Comparison of ENCODE assay signal across 12 cellular contexts in the genomic region with DNA sequence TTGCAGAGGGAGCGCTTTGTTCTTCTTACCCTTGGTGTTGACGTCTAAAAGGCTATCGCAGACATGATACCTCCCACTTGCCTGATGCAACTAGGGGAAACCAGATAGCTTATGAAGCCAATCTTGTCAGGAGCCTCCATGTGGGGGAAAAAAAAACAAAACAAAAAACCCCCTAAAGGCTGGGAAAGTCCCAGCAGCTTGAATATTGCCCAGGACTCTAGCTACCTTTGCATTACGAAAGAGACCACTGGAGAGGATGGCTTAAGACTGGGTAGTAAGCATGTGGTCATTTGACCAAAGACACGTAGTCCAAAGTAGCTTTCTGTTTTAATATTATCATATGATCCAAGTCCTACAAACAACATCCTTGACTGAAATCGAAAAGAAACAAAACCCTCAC.
DNase-seq lines count a peak whose midpoint lies in the region; ATAC-seq, FAIRE-seq and TF ChIP-seq lines count a peak whose summit lies in the region.
"Had no signal": no experiment of that assay in that cellular context is flagged by ENCODE, and none has a peak within 500 bp of the region (broad histone marks: within the 10 kb centered on the region; RNA-seq: fewer than 3 reads in every experiment).

No MANE protein-coding gene starts in this region.

- no peak overlapping the region for H3K27ac ChIP-seq in H1 (ENCODE audit: low read depth, low read length)
- no peak overlapping the region for H3K27ac ChIP-seq in spleen
- no peak overlapping the region for H3K27ac ChIP-seq in CD4-positive, alpha-beta T cell (ENCODE audit: low read depth, low read length)

- TF ChIP-seq RAD21 in H1 (IDR thresholded peaks at IDR 0.05 in 1 of 2, conservative IDR thresholded peaks at IDR 0.05 in 1 of 2; ENCODE audit: low read depth in 2 of 2, low read length in 2 of 2): no peak

- no peak overlapping the region for H2BK20ac ChIP-seq in H1 (ENCODE audit: low read length)

- H3K27me3 Mint-ChIP-seq in chondrocyte (ENCODE audit: low read depth) (no peaks in the 10 kb centered on the region), mesothelial cell of epicardium (ENCODE audit: low read depth) (peaks cover 49% of the 10 kb centered on the region)
- H3K27me3 Mint-ChIP-seq in CD4-positive, alpha-beta T cell: no peaks in the 10 kb centered on the region

- no peak overlapping the region for H4K8ac ChIP-seq in H1 (ENCODE audit: extremely low read depth, insufficient read depth, low read length)

- H3K27ac Mint-ChIP-seq in chondrocyte (ENCODE audit: unreplicated experiment) (no peak overlapping the region), mesothelial cell of epicardium (no peak overlapping the region)
- no peak overlapping the region for H3K27ac Mint-ChIP-seq in CD4-positive, alpha-beta T cell

- H2BK15ac ChIP-seq in H1 (ENCODE audit: low read length): 0 out of 2 replicates have a peak overlapping the region, but pooled peaks have one; percentile 18

- H3K36me3 Mint-ChIP-seq in chondrocyte (ENCODE audit: low read depth) (no peaks in the 10 kb centered on the region), mesothelial cell of epicardium (no peaks in the 10 kb centered on the region)
- H3K36me3 Mint-ChIP-seq in CD4-positive, alpha-beta T cell (ENCODE audit: low read depth): no peaks in the 10 kb centered on the region

- DNase-seq in H1 (ENCODE audit: low read depth in 1 of 2, low spot score in 2 of 2) (no peak), spleen (no peak), chondrocyte (ENCODE audit: low spot score) (no peak), mesothelial cell of epicardium (ENCODE audit: low spot score in 2 of 2, unreplicated experiment in 2 of 2) (no peak)
- no peak for DNase-seq in CD4-positive, alpha-beta T cell
- DNase-seq: activated CD4-positive, alpha-beta T cell treated with anti-CD3 and anti-CD28 coated beads for 1 hour; activated naive CD4-positive, alpha-beta T cell treated with Interleukin-2 at 50 U/mL for 16 hours; right cardiac atrium; SHP77 treated with DMSO at 0.1 percent for 48 hours had no signal

- no peak overlapping the region for H3K9ac ChIP-seq in H1 (replicated peaks in 1 of 4; ENCODE audit: extremely low read depth in 1 of 4, low read depth in 3 of 4, low read length in 3 of 4)

- peak overlapping the region; percentile 33; the same call in 1 of the 2 replicates for H2BK12ac ChIP-seq in H1 (ENCODE audit: low read depth, low read length)

- H3K4me1 ChIP-seq in H1 (replicated peaks in 1 of 4; ENCODE audit: control insufficient read depth in 3 of 4, insufficient read depth in 4 of 4, low read length in 3 of 4): peaks cover 3 to 8% (median 6%) of the 10 kb centered on the region in 4 experiments; a peak in 5 of 7 replicates
- no peaks in the 10 kb centered on the region for H3K4me1 ChIP-seq in spleen

- H3K36me3 ChIP-seq in H1 (ENCODE audit: control insufficient read depth in 2 of 4, insufficient read depth in 4 of 4, low read length in 3 of 4): no peaks in the 10 kb centered on the region; a peak in 1 of 8 replicates
- no peaks in the 10 kb centered on the region for H3K36me3 ChIP-seq in spleen

- H4K5ac ChIP-seq in H1 (ENCODE audit: insufficient read length, low read depth, low read length): no peak overlapping the region

- no peaks in the 10 kb centered on the region for H4K20me1 ChIP-seq in H1 (replicated peaks in 1 of 2; ENCODE audit: control insufficient read depth in 1 of 2, insufficient read depth in 2 of 2, low read length in 2 of 2)

- H3K79me2 ChIP-seq in H1 (ENCODE audit: control insufficient read depth in 1 of 2, insufficient read depth in 2 of 2, low read length in 2 of 2): no peaks in the 10 kb centered on the region

- H3K4me1 Mint-ChIP-seq in chondrocyte (ENCODE audit: low read depth) (no peaks in the 10 kb centered on the region), mesothelial cell of epicardium (peaks cover 16% of the 10 kb centered on the region)
- H3K4me1 Mint-ChIP-seq in CD4-positive, alpha-beta T cell (ENCODE audit: low read depth): no peaks in the 10 kb centered on the region

- POLR2A ChIA-PET in H1 (lab: Charles Lee; ENCODE audit: partially characterized antibody): interaction anchor here (0.9 to 1.3 kb wide), 3 partner anchors 10 to 23 kb away, joined by 3 read pairs; no protein-coding TSS in a partner anchor
- POLR2A ChIA-PET in CD4-positive, alpha-beta T cell (lab: Charles Lee): no interaction called here

- CTCF ChIA-PET in H1 (lab: Charles Lee; ENCODE audit: partially characterized antibody): interaction anchor here (1.2 to 2.6 kb wide), 6 partner anchors 18 to 47 kb away, joined by 3 to 10 read pairs (median 5); no protein-coding TSS in a partner anchor
- CTCF ChIA-PET in CD4-positive, alpha-beta T cell (lab: Charles Lee): no interaction called here

- peak overlapping the region; percentile 66; the same call in 1 of the 2 replicates for H3K18ac ChIP-seq in H1 (ENCODE audit: extremely low read depth, low read length)

- no peak overlapping the region for H3K23ac ChIP-seq in H1 (ENCODE audit: insufficient read length)

- H3K27me3 ChIP-seq in H1 (replicated peaks in 1 of 4; ENCODE audit: control insufficient read depth in 3 of 4, extremely low read depth in 1 of 4, insufficient read depth in 3 of 4, low read length in 3 of 4) (no peaks in the 10 kb centered on the region), spleen (replicated peaks in 1 of 7) (peaks cover 0 to 5% (median 0%) of the 10 kb centered on the region in 7 donors)
- H3K27me3 ChIP-seq in CD4-positive, alpha-beta T cell (ENCODE audit: control insufficient read depth, insufficient read depth, low read length): no peaks in the 10 kb centered on the region

- peak; percentile 92 for ATAC-seq in GM18873 (IDR thresholded peaks at IDR 0.05; ENCODE audit: low FRiP score, unreplicated experiment)
- peak; percentile 83 for ATAC-seq in GM21576 (IDR thresholded peaks at IDR 0.05; ENCODE audit: unreplicated experiment)
- ATAC-seq in HG03175 (IDR thresholded peaks at IDR 0.05; ENCODE audit: unreplicated experiment): peak; percentile 55
- no peak for ATAC-seq in CD4-positive, alpha-beta T cell (ENCODE audit: poor library complexity)
- ATAC-seq: right cardiac atrium had no signal

- WGBS in H1 (ENCODE audit: extremely low coverage in 1 of 2, insufficient coverage in 1 of 2, insufficient read length in 1 of 2, insufficient replicate concordance in 2 of 2, low coverage in 1 of 2, low lambda C conversion rate in 2 of 2, missing lambda C conversion rate in 1 of 2), 2 experiments: 76% methylated on average over 6 of the region's 6 CpGs; no CpG with 5 or more reads in 1 of the 2 experiments
- 77 to 89% (median 85%) methylated on average over 6 of the region's 6 CpGs for WGBS in spleen, 5 donors

- TF ChIP-seq CTCF in H1 (IDR thresholded peaks at IDR 0.05; ENCODE audit: control extremely low read depth in 1 of 3, insufficient read depth in 1 of 3, low read depth in 1 of 3, low read length in 3 of 3) (no peak), spleen (IDR thresholded peaks at IDR 0.05 in 8 of 11, conservative IDR thresholded peaks at IDR 0.05 in 3 of 11) (no peak), chondrocyte (IDR thresholded peaks at IDR 0.05) (no peak), mesothelial cell of epicardium (IDR thresholded peaks at IDR 0.05; ENCODE audit: unreplicated experiment) (no peak)
- no peak for TF ChIP-seq CTCF in CD4-positive, alpha-beta T cell (IDR thresholded peaks at IDR 0.05)

- TF ChIP-seq POLR2A in H1 (IDR thresholded peaks at IDR 0.05; ENCODE audit: control extremely low read depth in 1 of 2, low read depth in 2 of 2, low read length in 2 of 2): no peak
- TF ChIP-seq POLR2A in spleen (IDR thresholded peaks at IDR 0.05): no peak

- no peak overlapping the region for H2BK5ac ChIP-seq in H1 (ENCODE audit: low read depth, low read length)

- peak overlapping the region; percentile 61; the same call in 1 of the 2 replicates for H2AK5ac ChIP-seq in H1 (ENCODE audit: low read depth, low read length)

- H3K9me3 Mint-ChIP-seq in chondrocyte (ENCODE audit: low read depth) (no peaks in the 10 kb centered on the region), mesothelial cell of epicardium (no peaks in the 10 kb centered on the region)
- H3K9me3 Mint-ChIP-seq in CD4-positive, alpha-beta T cell: peaks cover 3% of the 10 kb centered on the region

- H3K4me3 ChIP-seq in H1 (ENCODE audit: extremely low read depth in 1 of 4, insufficient read depth in 2 of 4, low read depth in 3 of 4, low read length in 4 of 4) (no peak overlapping the region), spleen (no peak overlapping the region)

- H2AFZ ChIP-seq in H1 (ENCODE audit: low read length): no peak overlapping the region

- H3K14ac ChIP-seq in H1 (ENCODE audit: insufficient read length): no peak overlapping the region

- no peaks in the 10 kb centered on the region for H3K23me2 ChIP-seq in H1 (ENCODE audit: low read depth, low read length)

- H3K4me3 Mint-ChIP-seq in chondrocyte (ENCODE audit: unreplicated experiment) (no peak overlapping the region), mesothelial cell of epicardium (no peak overlapping the region)
- H3K4me3 Mint-ChIP-seq in CD4-positive, alpha-beta T cell: no peak overlapping the region

- TF ChIP-seq EP300 in H1 (IDR thresholded peaks at IDR 0.05; ENCODE audit: borderline replicate concordance in 1 of 2, low read depth in 2 of 2, low read length in 2 of 2): no peak

- H3K79me1 ChIP-seq in H1 (ENCODE audit: low read depth, low read length): no peaks in the 10 kb centered on the region

- peak overlapping the region; percentile 49 for H4K91ac ChIP-seq in H1 (replicated peaks; ENCODE audit: insufficient read length, low read length)

- H3K4me2 ChIP-seq in H1 (ENCODE audit: insufficient read depth in 1 of 2, low read depth in 2 of 2, low read length in 2 of 2): no peak overlapping the region

- FAIRE-seq in H1 (lab: Jason Lieb, UNC): no peak

- H3K9me3 ChIP-seq in H1 (ENCODE audit: insufficient read depth in 2 of 2, low read depth in 1 of 2, low read length in 1 of 2) (no peaks in the 10 kb centered on the region), spleen (no peaks in the 10 kb centered on the region)
- no peaks in the 10 kb centered on the region for H3K9me3 ChIP-seq in CD4-positive, alpha-beta T cell (ENCODE audit: control insufficient read depth, low read length)

- H3K56ac ChIP-seq in H1 (replicated peaks; ENCODE audit: insufficient read length, low read depth, low read length): no peak overlapping the region

- intact Hi-C loops in spleen (cut with DNase I; ENCODE audit: low total_unique reads): no loop called here
- intact Hi-C loops in CD4-positive, alpha-beta T cell (cut with DNase I, micrococcal nuclease): no loop called here

- no peak overlapping the region for H3K4ac ChIP-seq in H1 (replicated peaks; ENCODE audit: insufficient read length, low read depth, low read length)

- H2BK120ac ChIP-seq in H1 (replicated peaks; ENCODE audit: low read depth, low read length): no peak overlapping the region

TF ChIP-seq in H1, 55 proteins besides CTCF, POLR2A, EP300 and RAD21 (continues in another document):
- TF ChIP-seq TEAD4 (IDR thresholded peaks at IDR 0.05; ENCODE audit: low read depth, low read length) (no peak), RBBP5 (IDR thresholded peaks at IDR 0.05; ENCODE audit: borderline replicate concordance, low read depth, low read length) (no peak), FOSL1 (IDR thresholded peaks at IDR 0.05; ENCODE audit: insufficient read depth, low read depth, low read length) (no peak)
